ENCODE assay signal across 12 cellular contexts in genomic region chr15:63256433-63256884, GRCh38. TPM values are rescaled to one million over a fixed set of nuclear protein-coding genes. Genes with fewer than 3 reads are reported as not detected.
DNase-seq lines count a peak whose midpoint lies in the region.
"Had no signal": no experiment of that assay in that cellular context is flagged by ENCODE, and none has a peak within 500 bp of the region (broad histone marks: within the 10 kb centered on the region; RNA-seq: fewer than 3 reads in every experiment).

No MANE protein-coding gene starts in this region.

- H3K36me3 ChIP-seq in iPS-18a (ENCODE audit: control insufficient read depth, low read depth, low read length), result peaks cover 11% of the 10 kb centered on the region
- H3K36me3 ChIP-seq: ovary had no signal

- peaks cover 24% of the 10 kb centered on the region for H3K4me1 ChIP-seq in iPS-18a (ENCODE audit: control insufficient read depth, low read depth, low read length)

- H3K9me3 Mint-ChIP-seq in activated T-helper 2 cell treated with anti-CD3 and anti-CD28 coated beads, Interferon-gamma antibody, Interleukin-2, Interleukin-4, amounts not matched to agents 10 μg/mL and 5 μg/mL and 100 μg/mL, durations not matched to agents 14 hours and 24 hours and 36 hours, result no peaks in the 10 kb centered on the region
- H3K9me3 Mint-ChIP-seq: activated T-helper 1 cell treated with anti-CD3 and anti-CD28 coated beads, Interleukin-12 subunit alpha, Interleukin-12 subunit beta, Interleukin-2, Interleukin-4 antibody, amounts not matched to agents 30 ng/mL and 10 ng/mL and 1 ng/mL, durations not matched to agents 14 hours and 24 hours and 36 hours had no signal

- H3K27ac ChIP-seq in iPS-18a (ENCODE audit: low read length), result peak overlapping the region; percentile 86
- H3K27ac ChIP-seq: ovary had no signal

- no peak overlapping the region for H3K4me3 Mint-ChIP-seq in activated T-helper 2 cell treated with anti-CD3 and anti-CD28 coated beads, Interferon-gamma antibody, Interleukin-2, Interleukin-4, amounts not matched to agents 10 μg/mL and 5 μg/mL and 100 μg/mL, durations not matched to agents 14 hours and 24 hours and 36 hours (ENCODE audit: low read depth)
- H3K4me3 Mint-ChIP-seq: activated T-helper 1 cell treated with anti-CD3 and anti-CD28 coated beads, Interleukin-12 subunit alpha, Interleukin-12 subunit beta, Interleukin-2, Interleukin-4 antibody, amounts not matched to agents 30 ng/mL and 10 ng/mL and 1 ng/mL, durations not matched to agents 14 hours and 24 hours and 36 hours; CD14-positive monocyte had no signal

- peaks cover 83% of the 10 kb centered on the region for H3K36me3 Mint-ChIP-seq in activated T-helper 2 cell treated with anti-CD3 and anti-CD28 coated beads, Interferon-gamma antibody, Interleukin-2, Interleukin-4, amounts not matched to agents 10 μg/mL and 5 μg/mL and 100 μg/mL, durations not matched to agents 14 hours and 24 hours and 36 hours (ENCODE audit: low read depth)

- no peaks in the 10 kb centered on the region for H3K9me3 ChIP-seq in iPS-18a (ENCODE audit: control insufficient read depth, low read depth, low read length)
- H3K9me3 ChIP-seq: ovary had no signal

- H3K27me3 ChIP-seq in iPS-18a (ENCODE audit: control insufficient read depth, insufficient read depth, low read length), result no peaks in the 10 kb centered on the region
- H3K27me3 ChIP-seq: ovary had no signal

- peaks cover 18% of the 10 kb centered on the region for H3K4me1 Mint-ChIP-seq in activated T-helper 2 cell treated with anti-CD3 and anti-CD28 coated beads, Interferon-gamma antibody, Interleukin-2, Interleukin-4, amounts not matched to agents 10 μg/mL and 5 μg/mL and 100 μg/mL, durations not matched to agents 14 hours and 24 hours and 36 hours (ENCODE audit: low read depth)

- intact Hi-C loops in activated T-helper 2 cell treated with anti-CD3 and anti-CD28 coated beads, Interferon-gamma antibody, Interleukin-2, Interleukin-4, amounts not matched to agents 10 μg/mL and 5 μg/mL and 100 μg/mL, durations not matched to agents 14 hours and 24 hours and 36 hours (cut with micrococcal nuclease), result no loop called here

- no peaks in the 10 kb centered on the region for H3K27me3 Mint-ChIP-seq in activated T-helper 2 cell treated with anti-CD3 and anti-CD28 coated beads, Interferon-gamma antibody, Interleukin-2, Interleukin-4, amounts not matched to agents 10 μg/mL and 5 μg/mL and 100 μg/mL, durations not matched to agents 14 hours and 24 hours and 36 hours (ENCODE audit: low read depth)

- peak overlapping the region; percentile 51 for H3K4me3 ChIP-seq in iPS-18a (ENCODE audit: low read length)
- H3K4me3 ChIP-seq: ovary had no signal

- peak; percentile 78 for DNase-seq in A172 (ENCODE audit: low spot score)
- peak; percentile 81 for DNase-seq in HCEC 1CT
- DNase-seq in activated T-helper 2 cell treated with anti-CD3 and anti-CD28 coated beads, Interferon-gamma antibody, Interleukin-2, Interleukin-4, amounts not matched to agents 10 μg/mL and 5 μg/mL and 100 μg/mL, durations not matched to agents 14 hours and 24 hours and 36 hours (ENCODE audit: low spot score), result no peak
- no peak for DNase-seq in SIG-M5 (lab: John Stamatoyannopoulos, UW)
- DNase-seq in GF-D8 (lab: John Stamatoyannopoulos, UW), result no peak
- no peak for DNase-seq in NCI-H526 treated with DMSO at 0.1 percent for 48 hours (lab: John Stamatoyannopoulos, UW)
- DNase-seq in stimulated activated CD8-positive, alpha-beta memory T cell treated with anti-CD3 and anti-CD28 coated beads, Interleukin-4, amount 100 ng/mL, for 48 hours, result no peak
- DNase-seq: ovary, Right ventricle myocardium superior had no signal

- H3K27ac Mint-ChIP-seq in activated T-helper 2 cell treated with anti-CD3 and anti-CD28 coated beads, Interferon-gamma antibody, Interleukin-2, Interleukin-4, amounts not matched to agents 10 μg/mL and 5 μg/mL and 100 μg/mL, durations not matched to agents 14 hours and 24 hours and 36 hours, result peak overlapping the region; percentile 42
- H3K27ac Mint-ChIP-seq: activated T-helper 1 cell treated with anti-CD3 and anti-CD28 coated beads, Interleukin-12 subunit alpha, Interleukin-12 subunit beta, Interleukin-2, Interleukin-4 antibody, amounts not matched to agents 30 ng/mL and 10 ng/mL and 1 ng/mL, durations not matched to agents 14 hours and 24 hours and 36 hours had no signal

- no peak overlapping the region for H3K9ac ChIP-seq in iPS-18a (ENCODE audit: low read length)

RNA-seq across cellular contexts. Expression of gene APH1B, which starts 20.9 kb away (rescaled TPM):
- total RNA-seq in A172 (2014; rRNA removed; shearing (Covaris generic)), result 12.8 and 15.0 TPM in 2 replicates
- 9.5 and 9.8 TPM in 2 replicates for total RNA-seq in activated T-helper 2 cell treated with anti-CD3 and anti-CD28 coated beads, Interferon-gamma antibody, Interleukin-2, Interleukin-4, amounts not matched to agents 10 μg/mL and 5 μg/mL and 100 μg/mL, durations not matched to agents 14 hours and 24 hours and 36 hours

Comparison
In these comparisons a context has a peak if more than half of its experiments do, and no peak if none do; other contexts are left out.
1. DNase-seq: peak in A172 (single experiment) and HCEC 1CT (single experiment); none in activated T-helper 2 cell treated with anti-CD3 and anti-CD28 coated beads, Interferon-gamma antibody, Interleukin-2, Interleukin-4, amounts not matched to agents 10 μg/mL and 5 μg/mL and 100 μg/mL, durations not matched to agents 14 hours and 24 hours and 36 hours (single experiment), SIG-M5 (single experiment), GF-D8 (single experiment), NCI-H526 treated with DMSO at 0.1 percent for 48 hours (single experiment) and stimulated activated CD8-positive, alpha-beta memory T cell treated with anti-CD3 and anti-CD28 coated beads, Interleukin-4, amount 100 ng/mL, for 48 hours (single experiment).